In the genomic region with DNA sequence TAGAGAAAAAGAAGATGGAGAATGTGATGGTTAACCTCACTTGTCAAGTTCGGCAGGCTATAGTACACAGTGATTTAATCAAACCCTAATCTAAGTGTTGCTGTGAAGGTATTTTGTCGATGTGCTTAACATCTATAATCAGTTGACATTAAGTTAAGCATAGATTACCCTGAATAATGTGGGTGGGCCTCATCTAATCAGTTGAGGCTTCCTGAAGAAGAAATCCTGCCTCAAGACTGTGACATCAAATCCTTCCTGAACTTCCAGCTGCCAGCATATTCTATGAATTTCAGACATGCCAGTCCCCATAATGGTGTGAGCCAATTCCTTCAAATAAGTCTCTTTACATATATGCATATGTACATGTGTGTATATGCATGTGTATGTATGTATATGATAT, we compare ENCODE assay signal across 7 cellular contexts.
"Had no signal": no experiment of that assay in that cellular context is flagged by ENCODE, and none has a peak within 500 bp of the region (broad histone marks: within the 10 kb centered on the region; RNA-seq: fewer than 3 reads in every experiment).

No MANE protein-coding gene starts in this region.

- H3K9ac ChIP-seq: KMS-11 had no signal

- ATAC-seq: HepG2 had no signal

- FAIRE-seq: HepG2, HTR-8/SVneo had no signal

- H3K27ac ChIP-seq: HL-60, KMS-11 had no signal

- DNase-seq: IMR-90, KBM-7, KG1 had no signal

- H3K4me2 ChIP-seq: KMS-11 had no signal
